1 cellular context compared by ENCODE assay signal in the genomic region with DNA sequence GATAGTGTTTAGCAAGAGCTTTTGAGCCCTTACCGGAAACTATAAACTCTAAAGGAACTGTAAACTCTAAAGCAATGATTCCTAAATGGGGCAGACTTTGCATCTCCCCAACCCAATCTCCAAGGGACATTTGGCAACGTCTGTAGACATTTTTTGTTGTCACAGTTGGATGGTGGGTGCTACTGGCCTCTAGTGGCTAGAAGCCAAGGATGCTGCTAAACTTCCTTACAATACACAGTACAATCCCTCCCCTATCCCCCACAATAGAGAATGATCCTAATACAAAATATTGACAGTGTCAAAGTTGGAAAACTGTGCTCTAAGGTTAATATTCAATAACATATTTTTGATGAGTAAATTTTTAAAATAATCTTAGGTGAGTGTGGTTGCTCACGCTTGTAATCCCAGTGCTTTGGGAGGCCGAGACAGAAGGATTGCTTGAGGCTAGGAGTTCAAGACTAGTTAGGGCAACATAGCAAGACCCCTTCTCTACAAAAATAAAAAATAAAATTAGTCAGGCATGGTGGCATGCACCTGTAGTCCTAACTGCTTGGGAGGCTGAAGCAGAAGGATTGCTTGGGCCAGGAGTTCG.
TF ChIP-seq lines count a peak whose summit lies in the region.

No MANE protein-coding gene starts in this region.

TF ChIP-seq in HepG2, 621 proteins besides CTCF, POLR2A, EP300 and RAD21 (continued from another document and continues in another):
- TF ChIP-seq RERE (CRISPR knock-in tag; IDR thresholded peaks at IDR 0.05; ENCODE audit: low read depth) (no peak), ETV5 (CRISPR knock-in tag; IDR thresholded peaks at IDR 0.05; ENCODE audit: borderline replicate concordance) (no peak), TCF7L2 (IDR thresholded peaks at IDR 0.05; ENCODE audit: low read depth, low read length) (no peak), ZFP1 (CRISPR knock-in tag; IDR thresholded peaks at IDR 0.05) (no peak), JUND (CRISPR knock-in tag; IDR thresholded peaks at IDR 0.05) (no peak), EED (CRISPR knock-in tag; IDR thresholded peaks at IDR 0.05) (no peak), ZBTB20 (CRISPR knock-in tag; IDR thresholded peaks at IDR 0.05; ENCODE audit: borderline replicate concordance, low read depth) (no peak), ZNF24 (IDR thresholded peaks at IDR 0.05) (no peak), ZNF772 (CRISPR knock-in tag; IDR thresholded peaks at IDR 0.05) (no peak), SMC3 (IDR thresholded peaks at IDR 0.05; ENCODE audit: low read length) (peak; percentile 74), ZNF841 (CRISPR knock-in tag; IDR thresholded peaks at IDR 0.05; ENCODE audit: borderline replicate concordance) (no peak), SYNCRIP (IDR thresholded peaks at IDR 0.05; ENCODE audit: insufficient read depth, low read depth, low read length) (no peak), ZNF367 (CRISPR knock-in tag; IDR thresholded peaks at IDR 0.05; ENCODE audit: borderline replicate concordance) (no peak), MBD4 (IDR thresholded peaks at IDR 0.05; ENCODE audit: borderline replicate concordance, low read length) (no peak), YEATS2 (CRISPR knock-in tag; IDR thresholded peaks at IDR 0.05; ENCODE audit: borderline replicate concordance) (0 out of 2 replicates have a peak, but pooled peaks have one; percentile 26), E2F5 (CRISPR knock-in tag; conservative IDR thresholded peaks at IDR 0.05) (no peak), RFXAP (CRISPR knock-in tag; IDR thresholded peaks at IDR 0.05; ENCODE audit: borderline replicate concordance) (no peak), ZIK1 (CRISPR knock-in tag; IDR thresholded peaks at IDR 0.05; ENCODE audit: borderline replicate concordance, low read depth) (no peak), ZMYM4 (CRISPR knock-in tag; IDR thresholded peaks at IDR 0.05) (peak; percentile 56; the same call in 1 of the 2 replicates), ZSCAN22 (CRISPR knock-in tag; IDR thresholded peaks at IDR 0.05) (no peak), RXRB (CRISPR knock-in tag; IDR thresholded peaks at IDR 0.05; ENCODE audit: borderline replicate concordance) (peak; percentile 44; the same call in 1 of the 2 replicates), ELF3 (CRISPR knock-in tag; IDR thresholded peaks at IDR 0.05) (0 out of 2 replicates have a peak, but pooled peaks have one; percentile 35), KIAA2018 (CRISPR knock-in tag; IDR thresholded peaks at IDR 0.05; ENCODE audit: borderline replicate concordance) (no peak), JUN (CRISPR knock-in tag; IDR thresholded peaks at IDR 0.05) (no peak), ZNF737 (CRISPR knock-in tag; IDR thresholded peaks at IDR 0.05; ENCODE audit: borderline replicate concordance) (no peak), POLR2AphosphoS5 (IDR thresholded peaks at IDR 0.05; ENCODE audit: low read depth, low read length) (no peak), NFYC (CRISPR knock-in tag; IDR thresholded peaks at IDR 0.05) (no peak), EZH2 (conservative IDR thresholded peaks at IDR 0.05; ENCODE audit: low read depth, low read length) (no peak), TEAD3 (CRISPR knock-in tag; optimal IDR thresholded peaks at IDR 0.05; ENCODE audit: borderline replicate concordance) (peak; percentile 13), TEAD2 (CRISPR knock-in tag; IDR thresholded peaks at IDR 0.05) (no peak), SMAD1 (CRISPR knock-in tag; IDR thresholded peaks at IDR 0.05; ENCODE audit: borderline replicate concordance, low read depth) (no peak), ZNF768 (CRISPR knock-in tag; IDR thresholded peaks at IDR 0.05) (no peak), ATRX (CRISPR knock-in tag; IDR thresholded peaks at IDR 0.05; ENCODE audit: borderline replicate concordance) (no peak)
- TF ChIP-seq, protein P1, sequence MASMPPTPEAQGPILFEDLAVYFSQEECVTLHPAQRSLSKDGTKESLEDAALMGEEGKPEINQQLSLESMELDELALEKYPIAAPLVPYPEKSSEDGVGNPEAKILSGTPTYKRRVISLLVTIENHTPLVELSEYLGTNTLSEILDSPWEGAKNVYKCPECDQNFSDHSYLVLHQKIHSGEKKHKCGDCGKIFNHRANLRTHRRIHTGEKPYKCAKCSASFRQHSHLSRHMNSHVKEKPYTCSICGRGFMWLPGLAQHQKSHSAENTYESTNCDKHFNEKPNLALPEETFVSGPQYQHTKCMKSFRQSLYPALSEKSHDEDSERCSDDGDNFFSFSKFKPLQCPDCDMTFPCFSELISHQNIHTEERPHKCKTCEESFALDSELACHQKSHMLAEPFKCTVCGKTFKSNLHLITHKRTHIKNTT (CRISPR knock-in tag; IDR thresholded peaks at IDR 0.05): no peak
- TF ChIP-seq, protein P2, sequence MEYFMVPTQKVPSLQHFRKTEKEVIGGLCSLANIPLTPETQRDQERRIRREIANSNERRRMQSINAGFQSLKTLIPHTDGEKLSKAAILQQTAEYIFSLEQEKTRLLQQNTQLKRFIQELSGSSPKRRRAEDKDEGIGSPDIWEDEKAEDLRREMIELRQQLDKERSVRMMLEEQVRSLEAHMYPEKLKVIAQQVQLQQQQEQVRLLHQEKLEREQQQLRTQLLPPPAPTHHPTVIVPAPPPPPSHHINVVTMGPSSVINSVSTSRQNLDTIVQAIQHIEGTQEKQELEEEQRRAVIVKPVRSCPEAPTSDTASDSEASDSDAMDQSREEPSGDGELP (IDR thresholded peaks at IDR 0.05; ENCODE audit: borderline replicate concordance, low read depth): no peak
- TF ChIP-seq, protein P3, sequence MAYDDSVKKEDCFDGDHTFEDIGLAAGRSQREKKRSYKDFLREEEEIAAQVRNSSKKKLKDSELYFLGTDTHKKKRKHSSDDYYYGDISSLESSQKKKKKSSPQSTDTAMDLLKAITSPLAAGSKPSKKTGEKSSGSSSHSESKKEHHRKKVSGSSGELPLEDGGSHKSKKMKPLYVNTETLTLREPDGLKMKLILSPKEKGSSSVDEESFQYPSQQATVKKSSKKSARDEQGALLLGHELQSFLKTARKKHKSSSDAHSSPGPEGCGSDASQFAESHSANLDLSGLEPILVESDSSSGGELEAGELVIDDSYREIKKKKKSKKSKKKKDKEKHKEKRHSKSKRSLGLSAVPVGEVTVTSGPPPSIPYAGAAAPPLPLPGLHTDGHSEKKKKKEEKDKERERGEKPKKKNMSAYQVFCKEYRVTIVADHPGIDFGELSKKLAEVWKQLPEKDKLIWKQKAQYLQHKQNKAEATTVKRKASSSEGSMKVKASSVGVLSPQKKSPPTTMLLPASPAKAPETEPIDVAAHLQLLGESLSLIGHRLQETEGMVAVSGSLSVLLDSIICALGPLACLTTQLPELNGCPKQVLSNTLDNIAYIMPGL (CRISPR knock-in tag; IDR thresholded peaks at IDR 0.05; ENCODE audit: borderline replicate concordance in 1 of 2, low read depth in 1 of 2): 0 out of 4 replicates have a peak, but pooled peaks have one; percentile 23 to 29
- TF ChIP-seq, protein P4, sequence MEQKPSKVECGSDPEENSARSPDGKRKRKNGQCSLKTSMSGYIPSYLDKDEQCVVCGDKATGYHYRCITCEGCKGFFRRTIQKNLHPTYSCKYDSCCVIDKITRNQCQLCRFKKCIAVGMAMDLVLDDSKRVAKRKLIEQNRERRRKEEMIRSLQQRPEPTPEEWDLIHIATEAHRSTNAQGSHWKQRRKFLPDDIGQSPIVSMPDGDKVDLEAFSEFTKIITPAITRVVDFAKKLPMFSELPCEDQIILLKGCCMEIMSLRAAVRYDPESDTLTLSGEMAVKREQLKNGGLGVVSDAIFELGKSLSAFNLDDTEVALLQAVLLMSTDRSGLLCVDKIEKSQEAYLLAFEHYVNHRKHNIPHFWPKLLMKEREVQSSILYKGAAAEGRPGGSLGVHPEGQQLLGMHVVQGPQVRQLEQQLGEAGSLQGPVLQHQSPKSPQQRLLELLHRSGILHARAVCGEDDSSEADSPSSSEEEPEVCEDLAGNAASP (CRISPR knock-in tag; IDR thresholded peaks at IDR 0.05; ENCODE audit: borderline replicate concordance): no peak
- TF ChIP-seq, protein P5, sequence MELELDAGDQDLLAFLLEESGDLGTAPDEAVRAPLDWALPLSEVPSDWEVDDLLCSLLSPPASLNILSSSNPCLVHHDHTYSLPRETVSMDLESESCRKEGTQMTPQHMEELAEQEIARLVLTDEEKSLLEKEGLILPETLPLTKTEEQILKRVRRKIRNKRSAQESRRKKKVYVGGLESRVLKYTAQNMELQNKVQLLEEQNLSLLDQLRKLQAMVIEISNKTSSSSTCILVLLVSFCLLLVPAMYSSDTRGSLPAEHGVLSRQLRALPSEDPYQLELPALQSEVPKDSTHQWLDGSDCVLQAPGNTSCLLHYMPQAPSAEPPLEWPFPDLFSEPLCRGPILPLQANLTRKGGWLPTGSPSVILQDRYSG (CRISPR knock-in tag; IDR thresholded peaks at IDR 0.05): no peak
